Comparison of ENCODE assay signal across 25 cellular contexts in the genomic region with DNA sequence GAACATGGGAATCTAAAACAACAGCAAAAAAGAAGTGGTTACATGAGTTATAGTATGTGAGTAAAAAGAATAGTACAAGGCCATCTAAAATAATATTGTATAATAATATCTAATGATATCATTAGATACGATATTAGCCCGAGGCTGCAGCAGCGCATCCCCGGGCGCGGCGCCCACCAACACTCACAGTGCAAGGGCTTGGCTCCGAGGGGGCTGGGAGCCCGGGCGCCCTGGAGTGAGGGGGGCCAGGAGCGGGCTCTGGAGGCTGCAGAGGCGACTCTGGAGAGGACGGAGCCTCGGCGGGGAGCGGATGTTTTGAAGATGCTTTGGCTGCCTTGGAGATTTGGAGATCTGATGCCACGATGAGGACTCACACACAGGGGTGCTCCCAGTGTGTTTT.
"Had no signal": no experiment of that assay in that cellular context is flagged by ENCODE, and none has a peak within 500 bp of the region (broad histone marks: within the 10 kb centered on the region; RNA-seq: fewer than 3 reads in every experiment).

No MANE protein-coding gene starts in this region.

- DNase-seq: colonic mucosa; cortex of kidney; dermis blood vessel endothelial cell; dorsolateral prefrontal cortex; effector CD4-positive, alpha-beta T cell; effector CD8-positive, alpha-beta T cell; effector memory CD4-positive, alpha-beta T cell; effector memory CD8-positive, alpha-beta T cell; endodermal cell; erythroblast; esophagus squamous epithelium; foreskin fibroblast; foreskin keratinocyte; foreskin melanocyte; gastrocnemius medialis; glutamatergic neuron; head of caudate nucleus; heart left ventricle; heart right ventricle had no signal

- H3K9me3 Mint-ChIP-seq: dendritic cell treated with granulocyte-macrophage colony-stimulating factor and Interleukin-4, amounts not matched to agents 40 ng/mL and 50 ng/mL, for 4 days; effector memory CD8-positive, alpha-beta T cell; endodermal cell had no signal

- H3K4me3 ChIP-seq: colonic mucosa, coronary artery, dorsolateral prefrontal cortex, esophagus muscularis mucosa, esophagus squamous epithelium, gastrocnemius medialis, gastroesophageal sphincter, heart left ventricle, heart right ventricle had no signal

- H3K27ac Mint-ChIP-seq: dendritic cell treated with granulocyte-macrophage colony-stimulating factor and Interleukin-4, amounts not matched to agents 40 ng/mL and 50 ng/mL, for 4 days; effector memory CD8-positive, alpha-beta T cell; endodermal cell had no signal

- ATAC-seq: effector memory CD8-positive, alpha-beta T cell; esophagus mucosa; foreskin keratinocyte; gastrocnemius medialis; gastroesophageal sphincter; heart left ventricle; heart right ventricle had no signal

- H3K27ac ChIP-seq: colonic mucosa, coronary artery, dorsolateral prefrontal cortex, epithelial cell of prostate, esophagus muscularis mucosa, esophagus squamous epithelium, foreskin keratinocyte, gastrocnemius medialis, gastroesophageal sphincter, heart left ventricle, heart right ventricle had no signal

- H3K27me3 Mint-ChIP-seq: dendritic cell treated with granulocyte-macrophage colony-stimulating factor and Interleukin-4, amounts not matched to agents 40 ng/mL and 50 ng/mL, for 4 days had no signal

- H3K4me3 Mint-ChIP-seq: dendritic cell treated with granulocyte-macrophage colony-stimulating factor and Interleukin-4, amounts not matched to agents 40 ng/mL and 50 ng/mL, for 4 days; effector memory CD8-positive, alpha-beta T cell; endodermal cell had no signal

- H3K9me3 ChIP-seq: colonic mucosa, esophagus muscularis mucosa, esophagus squamous epithelium, gastrocnemius medialis, gastroesophageal sphincter, heart left ventricle, heart right ventricle had no signal

- H3K4me1 Mint-ChIP-seq: endodermal cell had no signal

- H3K27me3 ChIP-seq: colonic mucosa, esophagus muscularis mucosa, esophagus squamous epithelium, foreskin keratinocyte, gastrocnemius medialis, gastroesophageal sphincter, heart left ventricle, heart right ventricle had no signal

- H3K4me1 ChIP-seq: colonic mucosa, esophagus muscularis mucosa, esophagus squamous epithelium, foreskin keratinocyte, gastrocnemius medialis, gastroesophageal sphincter, heart left ventricle, heart right ventricle had no signal

- H3K36me3 ChIP-seq: colonic mucosa, esophagus muscularis mucosa, esophagus squamous epithelium, gastrocnemius medialis, gastroesophageal sphincter, heart left ventricle, heart right ventricle had no signal
